In genomic region chr3:192417559-192418055, GRCh38 we compare ENCODE assay signal across 15 cellular contexts.
DNase-seq lines count a peak whose midpoint lies in the region; ATAC-seq and TF ChIP-seq lines count a peak whose summit lies in the region.
"Had no signal": no experiment of that assay in that cellular context is flagged by ENCODE, and none has a peak within 500 bp of the region (broad histone marks: within the 10 kb centered on the region; RNA-seq: fewer than 3 reads in every experiment).

No MANE protein-coding gene starts in this region.

- H3K36me3 ChIP-seq in HUES48 (ENCODE audit: control insufficient read depth, insufficient read depth, low read length) (no peaks in the 10 kb centered on the region), endodermal cell (ENCODE audit: control insufficient read depth, insufficient read depth, low read length) (no peaks in the 10 kb centered on the region), mesendoderm (ENCODE audit: control insufficient read depth, insufficient read depth, low read length) (no peaks in the 10 kb centered on the region)
- H3K36me3 ChIP-seq: HAP-1 had no signal

- H2BK5ac ChIP-seq in mesendoderm (ENCODE audit: low read length) = no peak overlapping the region

- H2BK15ac ChIP-seq in mesendoderm (replicated peaks; ENCODE audit: low read depth) = no peak overlapping the region

- peaks cover 6% of the 10 kb centered on the region for H3K27me3 Mint-ChIP-seq in endodermal cell (ENCODE audit: insufficient read depth)
- H3K27me3 Mint-ChIP-seq in activated T-cell treated with anti-CD3 and anti-CD28 coated beads, Interleukin-2, amount 50 U/mL, for 24 hours = peaks cover 4% of the 10 kb centered on the region

- H2AK5ac ChIP-seq in mesendoderm (ENCODE audit: low read length) = no peak overlapping the region

- H3K79me1 ChIP-seq in mesendoderm (ENCODE audit: low read length) = no peaks in the 10 kb centered on the region

- TF ChIP-seq CTCF in endodermal cell (conservative IDR thresholded peaks at IDR 0.05) = no peak

- no peak for DNase-seq in endodermal cell
- DNase-seq in mesendoderm = peak; percentile 80
- no peak for DNase-seq in activated T-cell treated with anti-CD3 and anti-CD28 coated beads, Interleukin-2, amount 50 U/mL, for 24 hours
- DNase-seq in A172 (ENCODE audit: low spot score) = no peak
- DNase-seq: ACHN; Caco-2; CD4-positive, alpha-beta T cell; DMS153; DMS79; GF-D8; KG1 had no signal

- H3K9ac ChIP-seq in HUES48 (ENCODE audit: low read depth, low read length) (no peak overlapping the region), endodermal cell (ENCODE audit: extremely low read depth, low read length, poor library complexity, severe bottlenecking) (no peak overlapping the region), mesendoderm (ENCODE audit: low read length) (no peak overlapping the region)

- H3K4me3 ChIP-seq in HUES48 (ENCODE audit: low read depth, low read length) (no peak overlapping the region), endodermal cell (ENCODE audit: low read length) (no peak overlapping the region), mesendoderm (ENCODE audit: low read length) (no peak overlapping the region)
- H3K4me3 ChIP-seq: HAP-1 had no signal

- no peaks in the 10 kb centered on the region for H3K9me3 Mint-ChIP-seq in endodermal cell
- no peaks in the 10 kb centered on the region for H3K9me3 Mint-ChIP-seq in activated T-cell treated with anti-CD3 and anti-CD28 coated beads, Interleukin-2, amount 50 U/mL, for 24 hours
- H3K9me3 Mint-ChIP-seq: CD4-positive, alpha-beta T cell had no signal

- H3K4me3 Mint-ChIP-seq in endodermal cell = no peak overlapping the region
- no peak overlapping the region for H3K4me3 Mint-ChIP-seq in activated T-cell treated with anti-CD3 and anti-CD28 coated beads, Interleukin-2, amount 50 U/mL, for 24 hours
- H3K4me3 Mint-ChIP-seq: CD4-positive, alpha-beta T cell had no signal

- no peak for ATAC-seq in HG02610 (IDR thresholded peaks at IDR 0.05; ENCODE audit: unreplicated experiment)

- H3K18ac ChIP-seq in mesendoderm (ENCODE audit: low read length) = no peak overlapping the region

- no peaks in the 10 kb centered on the region for H3K79me2 ChIP-seq in mesendoderm (ENCODE audit: control insufficient read depth, insufficient read depth, low read length)

- no peak overlapping the region for H3K23ac ChIP-seq in mesendoderm (ENCODE audit: low read length)

- H3K9me3 ChIP-seq in HUES48 (ENCODE audit: control insufficient read depth, insufficient read depth, low read length) = no peaks in the 10 kb centered on the region
- H3K9me3 ChIP-seq in endodermal cell (ENCODE audit: control insufficient read depth, low read length) = no peaks in the 10 kb centered on the region
- H3K9me3 ChIP-seq: Caco-2, HAP-1 had no signal

- peaks cover 33% of the 10 kb centered on the region for H3K4me1 Mint-ChIP-seq in endodermal cell
- H3K4me1 Mint-ChIP-seq in activated T-cell treated with anti-CD3 and anti-CD28 coated beads, Interleukin-2, amount 50 U/mL, for 24 hours (ENCODE audit: low read depth) = no peaks in the 10 kb centered on the region

- H4K5ac ChIP-seq in mesendoderm (ENCODE audit: low read length) = no peak overlapping the region

- H4K8ac ChIP-seq in mesendoderm (ENCODE audit: low read depth, low read length) = no peak overlapping the region

- peaks cover 27% of the 10 kb centered on the region for H3K4me1 ChIP-seq in HUES48 (ENCODE audit: control insufficient read depth, insufficient read depth, low read length)
- peaks cover 6% of the 10 kb centered on the region for H3K4me1 ChIP-seq in endodermal cell (ENCODE audit: control insufficient read depth, insufficient read depth, low read length)
- H3K4me1 ChIP-seq in mesendoderm (ENCODE audit: control insufficient read depth, low read depth, low read length) = peaks cover 10% of the 10 kb centered on the region
- H3K4me1 ChIP-seq: Caco-2, HAP-1 had no signal

- no peaks in the 10 kb centered on the region for H3K36me3 Mint-ChIP-seq in endodermal cell (ENCODE audit: low read depth)
- H3K36me3 Mint-ChIP-seq in activated T-cell treated with anti-CD3 and anti-CD28 coated beads, Interleukin-2, amount 50 U/mL, for 24 hours (ENCODE audit: low read depth) = no peaks in the 10 kb centered on the region

- H3K4ac ChIP-seq in mesendoderm (ENCODE audit: low read depth, low read length) = no peak overlapping the region

- H3K27me3 ChIP-seq in HUES48 (ENCODE audit: control insufficient read depth, insufficient read depth, low read length) (peaks cover 38% of the 10 kb centered on the region), endodermal cell (ENCODE audit: control insufficient read depth, insufficient read depth, low read length, poor library complexity, severe bottlenecking) (no peaks in the 10 kb centered on the region), mesendoderm (ENCODE audit: insufficient read depth, low read length, poor library complexity) (no peaks in the 10 kb centered on the region)

- no peak overlapping the region for H3K27ac Mint-ChIP-seq in endodermal cell
- no peak overlapping the region for H3K27ac Mint-ChIP-seq in activated T-cell treated with anti-CD3 and anti-CD28 coated beads, Interleukin-2, amount 50 U/mL, for 24 hours
- H3K27ac Mint-ChIP-seq: CD4-positive, alpha-beta T cell had no signal

- no peak overlapping the region for H3K4me2 ChIP-seq in mesendoderm (ENCODE audit: low read length)

- H3K56ac ChIP-seq in mesendoderm (ENCODE audit: low read length) = no peak overlapping the region

- H3K27ac ChIP-seq in HUES48 (ENCODE audit: low read depth, low read length) (peak overlapping the region; percentile 67), endodermal cell (ENCODE audit: low read depth, low read length) (peak overlapping the region; percentile 25), mesendoderm (ENCODE audit: low read depth, low read length) (no peak overlapping the region)
- H3K27ac ChIP-seq: C4-2B had no signal

- no peak overlapping the region for H2BK120ac ChIP-seq in mesendoderm (ENCODE audit: low read depth, low read length)
